15 cellular contexts compared by ENCODE assay signal in the genomic region with DNA sequence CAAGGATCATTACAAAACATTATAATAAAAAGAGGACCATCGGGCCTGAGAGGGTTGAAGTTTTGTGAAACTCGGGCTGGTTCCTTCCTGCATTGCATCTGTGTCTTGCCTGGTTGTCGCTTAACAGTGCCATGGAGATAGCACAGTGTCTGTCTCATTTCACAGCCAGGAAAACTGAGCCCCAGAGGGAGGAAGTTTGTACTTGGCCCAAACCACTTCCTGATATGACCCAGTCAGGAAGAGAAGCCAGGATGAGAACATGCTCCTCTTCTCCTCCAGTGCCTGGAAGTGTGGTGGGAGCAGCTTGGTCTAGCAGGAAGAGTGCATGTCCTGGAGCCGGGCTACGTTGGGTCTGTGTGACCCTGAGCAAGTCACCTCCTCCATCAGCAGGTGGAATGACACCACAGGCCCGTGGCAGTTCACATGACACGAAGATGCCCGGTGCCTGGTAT. TPM values are rescaled to one million over a fixed set of nuclear protein-coding genes. Genes with fewer than 3 reads are reported as not detected.
DNase-seq lines count a peak whose midpoint lies in the region; ATAC-seq and TF ChIP-seq lines count a peak whose summit lies in the region.
"Had no signal": no experiment of that assay in that cellular context is flagged by ENCODE, and none has a peak within 500 bp of the region (broad histone marks: within the 10 kb centered on the region; RNA-seq: fewer than 3 reads in every experiment).

No MANE protein-coding gene starts in this region.

- peaks cover 88% of the 10 kb centered on the region for H3K4me1 Mint-ChIP-seq in CD8-positive, alpha-beta T cell (ENCODE audit: low read depth)
- H3K4me1 Mint-ChIP-seq in T-cell (peaks cover 81 to 85% (median 83%) of the 10 kb centered on the region in 3 donors), natural killer cell (peaks cover 76 to 90% of the 10 kb centered on the region in 2 donors)
- H3K4me1 Mint-ChIP-seq in effector memory CD8-positive, alpha-beta T cell (ENCODE audit: low read depth in 2 of 2): peaks cover 73% of the 10 kb centered on the region in 2 donors

- peak overlapping the region; percentile 75 for H3K4me3 Mint-ChIP-seq in CD8-positive, alpha-beta T cell
- peak overlapping the region; percentile 35 to 81 (median 62) for H3K4me3 Mint-ChIP-seq in T-cell
- H3K4me3 Mint-ChIP-seq in effector memory CD8-positive, alpha-beta T cell: peak overlapping the region; percentile 40 to 76
- H3K4me3 Mint-ChIP-seq in natural killer cell: peak overlapping the region; percentile 78

- intact Hi-C loops in CD8-positive, alpha-beta T cell (cut with DNase I, micrococcal nuclease): loop anchor here in 1 of 2 experiments (5.0 kb wide), 1 partner anchor 109 kb away; no protein-coding TSS in a partner anchor
- intact Hi-C loops in natural killer cell (cut with micrococcal nuclease): no loop called here

- peaks cover 94% of the 10 kb centered on the region for H3K36me3 Mint-ChIP-seq in CD8-positive, alpha-beta T cell
- peaks cover 52% of the 10 kb centered on the region for H3K36me3 Mint-ChIP-seq in T-cell
- H3K36me3 Mint-ChIP-seq in effector memory CD8-positive, alpha-beta T cell (ENCODE audit: insufficient read depth): peaks cover 94% of the 10 kb centered on the region
- H3K36me3 Mint-ChIP-seq in natural killer cell: peaks cover 11% of the 10 kb centered on the region

- H3K27me3 Mint-ChIP-seq in CD8-positive, alpha-beta T cell (ENCODE audit: low read depth): no peaks in the 10 kb centered on the region
- no peaks in the 10 kb centered on the region for H3K27me3 Mint-ChIP-seq in T-cell
- H3K27me3 Mint-ChIP-seq in effector memory CD8-positive, alpha-beta T cell: no peaks in the 10 kb centered on the region
- no peaks in the 10 kb centered on the region for H3K27me3 Mint-ChIP-seq in natural killer cell (ENCODE audit: low read depth in 2 of 2)

- H3K27me3 ChIP-seq in CD8-positive, alpha-beta T cell (ENCODE audit: insufficient read depth, low read length): no peaks in the 10 kb centered on the region
- H3K27me3 ChIP-seq: Peyer's patch had no signal

- H3K27ac ChIP-seq in CD8-positive, alpha-beta T cell (ENCODE audit: low read depth, low read length): peak overlapping the region; percentile 64
- H3K27ac ChIP-seq: WERI-Rb-1 had no signal

- peaks cover 87% of the 10 kb centered on the region for H3K4me1 ChIP-seq in CD8-positive, alpha-beta T cell (ENCODE audit: insufficient read depth, low read length)

- peak overlapping the region; percentile 99 for H3K27ac Mint-ChIP-seq in CD8-positive, alpha-beta T cell
- H3K27ac Mint-ChIP-seq in T-cell: peak overlapping the region; percentile 94 to 96
- H3K27ac Mint-ChIP-seq in effector memory CD8-positive, alpha-beta T cell: peak overlapping the region; percentile 75 to 94
- H3K27ac Mint-ChIP-seq in natural killer cell: peak overlapping the region; percentile 87 to 93

- H3K9me3 ChIP-seq in CD8-positive, alpha-beta T cell (ENCODE audit: low read length): no peaks in the 10 kb centered on the region
- H3K9me3 ChIP-seq: Peyer's patch had no signal

- DNase-seq in CD8-positive, alpha-beta T cell: no peak
- DNase-seq in T-cell: peak in 2 of 34 experiments; percentile 12 to 22
- no peak for DNase-seq in effector memory CD8-positive, alpha-beta T cell
- no peak for DNase-seq in natural killer cell
- no peak for DNase-seq in hepatic stellate cell (ENCODE audit: low spot score)
- no peak for DNase-seq in NCI-H1417 (lab: John Stamatoyannopoulos, UW)
- no peak for DNase-seq in amniotic stem cell (lab: John Stamatoyannopoulos, UW)
- no peak for DNase-seq in iPS-NIHi11 (ENCODE audit: low spot score)
- DNase-seq: amygdala, hypothalamus, NCI-H1092, NCI-H446 treated with DMSO at 0.1 percent for 48 hours, small intestine, WERI-Rb-1 had no signal

- no peak overlapping the region for H3K4me3 ChIP-seq in CD8-positive, alpha-beta T cell (ENCODE audit: low read depth, low read length)
- H3K4me3 ChIP-seq: Peyer's patch had no signal

- no peak for ATAC-seq in CD8-positive, alpha-beta T cell
- ATAC-seq in T-cell (replicated peaks in 1 of 4): no peak
- no peak for ATAC-seq in effector memory CD8-positive, alpha-beta T cell (replicated peaks)
- ATAC-seq in natural killer cell: no peak

- no peaks in the 10 kb centered on the region for H3K9me3 Mint-ChIP-seq in CD8-positive, alpha-beta T cell
- H3K9me3 Mint-ChIP-seq in T-cell (no peaks in the 10 kb centered on the region), natural killer cell (no peaks in the 10 kb centered on the region)
- H3K9me3 Mint-ChIP-seq in effector memory CD8-positive, alpha-beta T cell: no peaks in the 10 kb centered on the region

- CTCF ChIA-PET in CD8-positive, alpha-beta T cell (lab: Charles Lee): interaction anchor here (0.7 to 31.7 kb wide), 3 partner anchors 12 to 67 kb away, joined by 3 to 1143 read pairs (median 144); a partner anchor contains a TSS
- CTCF ChIA-PET in T-cell (lab: Charles Lee): interaction anchor here (0.6 to 11.2 kb wide), 9 partner anchors 25 to 124 kb away, joined by 3 to 174 read pairs (median 6); a partner anchor contains a TSS

- H3K36me3 ChIP-seq in CD8-positive, alpha-beta T cell (ENCODE audit: insufficient read depth, low read length): peaks cover 70% of the 10 kb centered on the region
- H3K36me3 ChIP-seq: Peyer's patch had no signal

- POLR2A ChIA-PET in CD8-positive, alpha-beta T cell (lab: Charles Lee): interaction anchor here (1.0 to 34.9 kb wide), 2 partner anchors 32 to 45 kb away, joined by 3 to 700 read pairs; a partner anchor contains a TSS
- POLR2A ChIA-PET in T-cell (lab: Charles Lee): interaction anchor here (0.6 to 1.4 kb wide), 2 partner anchors 33 to 34 kb away, joined by 5 to 6 read pairs; no protein-coding TSS in a partner anchor

- TF ChIP-seq CTCF in CD8-positive, alpha-beta T cell (IDR thresholded peaks at IDR 0.05): no peak
- no peak for TF ChIP-seq CTCF in natural killer cell (IDR thresholded peaks at IDR 0.05)

RNA-seq across cellular contexts. Expression of a gene that starts 41.5 kb away (rescaled TPM):
- total RNA-seq in CD8-positive, alpha-beta T cell: 100 to 1,000 TPM; 573 to 578 TPM
- 1,000 to 10,000 TPM; 1,049 to 1,157 (median 1,125) TPM for total RNA-seq in T-cell
- 1,000 to 10,000 TPM in 1 of 3 donors, 100 to 1,000 TPM in 2; 882 to 1,108 (median 986) TPM for total RNA-seq in natural killer cell

RNA-seq across cellular contexts. Expression of a gene that starts 52.8 kb away (rescaled TPM):
- under 1 TPM; 0.22 to 0.60 TPM for total RNA-seq in CD8-positive, alpha-beta T cell
- total RNA-seq in T-cell (under 1 TPM in 4 of 5 donors, not detected in 1; 0.19 to 0.79 (median 0.49) TPM), natural killer cell (1 to 10 TPM in 2 of 3 donors, under 1 TPM in 1; 0.60 to 7.1 (median 4.4) TPM)
